ENCODE assay signal across 17 cellular contexts in the genomic region with DNA sequence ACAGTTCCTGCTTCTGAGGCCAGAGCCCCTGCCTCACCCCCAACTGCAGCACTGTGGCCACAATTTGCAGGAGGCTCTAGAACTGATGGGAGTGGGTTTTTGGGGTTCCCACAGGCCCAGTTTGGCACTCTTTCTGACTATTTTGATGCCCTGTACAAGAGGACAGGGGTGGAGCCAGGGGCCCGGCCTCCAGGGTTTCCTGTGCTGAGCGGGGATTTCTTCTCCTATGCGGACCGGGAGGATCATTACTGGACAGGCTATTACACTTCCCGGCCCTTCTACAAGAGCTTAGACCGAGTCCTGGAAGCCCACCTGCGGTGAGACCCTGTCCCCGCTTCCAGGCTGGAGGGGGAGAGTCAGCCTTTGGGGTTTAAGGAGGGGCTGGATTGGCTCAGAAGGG. TPM values are rescaled to one million over a fixed set of nuclear protein-coding genes. Genes with fewer than 3 reads are reported as not detected.
A peak's percentile ranks its signal among the peaks of the same experiment; 100 is the strongest.
DNase-seq lines count a peak whose midpoint lies in the region; ATAC-seq and TF ChIP-seq lines count a peak whose summit lies in the region.
"Had no signal": no experiment of that assay in that cellular context is flagged by ENCODE, and none has a peak within 500 bp of the region (broad histone marks: within the 10 kb centered on the region; RNA-seq: fewer than 3 reads in every experiment).

No MANE protein-coding gene starts in this region.

- peaks cover 23% of the 10 kb centered on the region for H3K36me3 ChIP-seq in mucosa of descending colon (ENCODE audit: low read depth)
- peaks cover 7 to 87% (median 66%) of the 10 kb centered on the region in 3 donors for H3K36me3 ChIP-seq in tibial nerve

- no peaks in the 10 kb centered on the region for H3K27me3 ChIP-seq in tibial nerve

- peaks cover under 1% of the 10 kb centered on the region for H3K27me3 Mint-ChIP-seq in WTC11 (ENCODE audit: low read depth)
- H3K27me3 Mint-ChIP-seq: CD4-positive, alpha-beta T cell had no signal

- no peak for TF ChIP-seq POLR2A in tibial nerve (IDR thresholded peaks at IDR 0.05)

- no peaks in the 10 kb centered on the region for H3K9me3 Mint-ChIP-seq in WTC11
- H3K9me3 Mint-ChIP-seq: CD4-positive, alpha-beta T cell; GM23338; HFFc6 had no signal

- no peak overlapping the region for H3K27ac Mint-ChIP-seq in WTC11
- H3K27ac Mint-ChIP-seq: CD4-positive, alpha-beta T cell; GM23338; HFFc6 had no signal

- no peak overlapping the region for H3K4me3 Mint-ChIP-seq in WTC11
- H3K4me3 Mint-ChIP-seq: CD4-positive, alpha-beta T cell; GM23338; HFFc6 had no signal

- peaks cover under 1% of the 10 kb centered on the region for H3K4me1 ChIP-seq in mucosa of descending colon (ENCODE audit: low read depth)
- peaks cover 0 to 53% (median 35%) of the 10 kb centered on the region in 4 donors for H3K4me1 ChIP-seq in tibial nerve
- H3K4me1 ChIP-seq: A549, Caco-2 had no signal

- 84 to 90% methylated on average over 8 of the region's 8 CpGs for WGBS in tibial nerve, 2 donors

- H3K4me3 ChIP-seq in mucosa of descending colon: no peak overlapping the region
- no peak overlapping the region for H3K4me3 ChIP-seq in tibial nerve
- H3K4me3 ChIP-seq: A549, GM23338 had no signal

- DNase-seq in left cardiac atrium (peak; percentile 10), Right ventricle myocardium inferior (ENCODE audit: missing footprints) (no peak), mucosa of descending colon (peak in 2 of 3 donors; percentile 10 to 17), tibial nerve (ENCODE audit: low spot score in 2 of 2) (no peak), WTC11 (ENCODE audit: low spot score) (no peak), GDM1 (lab: John Stamatoyannopoulos, UW) (no peak)
- DNase-seq: AML-193; Caco-2; CD4-positive, alpha-beta T cell; H7; HFFc6 had no signal

- ATAC-seq in left cardiac atrium (no peak), Right ventricle myocardium inferior (no peak), mucosa of descending colon (no peak), WTC11 (no peak)
- ATAC-seq: GM23338, HCT116 had no signal

- no peaks in the 10 kb centered on the region for H3K4me1 Mint-ChIP-seq in WTC11
- H3K4me1 Mint-ChIP-seq: GM23338 had no signal

- POLR2A ChIA-PET in WTC11 (lab: Charles Lee): no interaction called here

- CTCF ChIA-PET in WTC11 (lab: Charles Lee): interaction anchor here (0.9 to 1.1 kb wide), 2 partner anchors 9 to 22 kb away, joined by 3 to 4 read pairs; a partner anchor contains a TSS

- H3K36me3 Mint-ChIP-seq in WTC11: peaks cover 7% of the 10 kb centered on the region

- TF ChIP-seq CTCF in mucosa of descending colon (IDR thresholded peaks at IDR 0.05): no peak
- TF ChIP-seq CTCF in tibial nerve (IDR thresholded peaks at IDR 0.05): no peak
- TF ChIP-seq CTCF in WTC11 (IDR thresholded peaks at IDR 0.05): no peak

- intact Hi-C loops in left cardiac atrium (cut with DNase I) (no loop called here), Right ventricle myocardium inferior (cut with DNase I) (no loop called here), mucosa of descending colon (cut with DNase I, micrococcal nuclease) (no loop called here)

- H3K9me3 ChIP-seq in mucosa of descending colon (no peaks in the 10 kb centered on the region), tibial nerve (no peaks in the 10 kb centered on the region)
- H3K9me3 ChIP-seq: A549, Caco-2 had no signal

- H3K27ac ChIP-seq in angular gyrus (ENCODE audit: low read depth, low read length): peak overlapping the region; percentile 35
- peak overlapping the region in 3 of 4 donors; percentile 56 to 96 (median 94) for H3K27ac ChIP-seq in tibial nerve
- H3K27ac ChIP-seq: 22Rv1, A549, C4-2B had no signal

- TF ChIP-seq EP300 in tibial nerve (IDR thresholded peaks at IDR 0.05): no peak

TF ChIP-seq in WTC11, 78 proteins besides CTCF, POLR2A, EP300 and RAD21:
- no peak for TF ChIP-seq NFATC4 (CRISPR knock-in tag; IDR thresholded peaks at IDR 0.05)
- TF ChIP-seq, protein P1, sequence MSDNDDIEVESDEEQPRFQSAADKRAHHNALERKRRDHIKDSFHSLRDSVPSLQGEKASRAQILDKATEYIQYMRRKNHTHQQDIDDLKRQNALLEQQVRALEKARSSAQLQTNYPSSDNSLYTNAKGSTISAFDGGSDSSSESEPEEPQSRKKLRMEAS (CRISPR knock-in tag; IDR thresholded peaks at IDR 0.05): no peak

RNA-seq across cellular contexts. Expression of a gene that starts 6.9 kb away (rescaled TPM):
- total RNA-seq in left cardiac atrium (10 to 100 TPM; 79.3 to 83.2 TPM), Right ventricle myocardium inferior (133 TPM), mucosa of descending colon (10 to 100 TPM; 50.9 to 75.8 (median 75.3) TPM), tibial nerve (100 to 1,000 TPM in 3 of 4 donors, 10 to 100 TPM in 1; 83.5 to 178 (median 128) TPM), WTC11 (2021) (27.9 to 31.5 TPM (median 31.0 TPM) in 3 replicates)

RNA-seq across cellular contexts. Expression of a gene that starts 22.4 kb away (rescaled TPM):
- total RNA-seq in left cardiac atrium (10 to 100 TPM; 12.2 to 17.1 TPM), Right ventricle myocardium inferior (18.9 TPM), mucosa of descending colon (10 to 100 TPM; 10.7 to 23.4 (median 15.4) TPM), tibial nerve (10 to 100 TPM; 16.5 to 22.5 (median 18.7) TPM), WTC11 (2021) (16.4 to 23.6 TPM (median 21.7 TPM) in 3 replicates)

RNA-seq across cellular contexts. Expression of a gene that starts 25.1 kb away (rescaled TPM):
- 10 to 100 TPM; 27.3 to 29.5 TPM for total RNA-seq in left cardiac atrium
- total RNA-seq in Right ventricle myocardium inferior: 25.8 TPM
- total RNA-seq in mucosa of descending colon: 10 to 100 TPM; 43.9 to 92.5 (median 54.8) TPM
- total RNA-seq in tibial nerve: 10 to 100 TPM; 47.7 to 64.2 (median 58.4) TPM
- total RNA-seq in WTC11 (2021): 92.1 to 102 TPM (median 101 TPM) in 3 replicates

RNA-seq across cellular contexts. Expression of a gene that starts 25.7 kb away (rescaled TPM):
- total RNA-seq in left cardiac atrium: 10 to 100 TPM; 26.9 to 29.2 TPM
- total RNA-seq in Right ventricle myocardium inferior: 19.3 TPM
- total RNA-seq in mucosa of descending colon: 10 to 100 TPM in 2 of 3 donors, 1 to 10 TPM in 1; 7.9 to 18.6 (median 12.1) TPM
- 100 to 1,000 TPM in 1 of 4 donors, 10 to 100 TPM in 3; 62.0 to 183 (median 72.1) TPM for total RNA-seq in tibial nerve
- total RNA-seq in WTC11 (2021): 9.7 to 10.2 TPM (median 10.0 TPM) in 3 replicates

RNA-seq across cellular contexts. Expression of a gene that starts 41.6 kb away (rescaled TPM):
- 10 to 100 TPM; 57.7 to 78.6 TPM for total RNA-seq in left cardiac atrium
- 51.2 TPM for total RNA-seq in Right ventricle myocardium inferior
- total RNA-seq in mucosa of descending colon: 10 to 100 TPM; 65.9 to 83.4 (median 67.4) TPM
- 10 to 100 TPM; 28.7 to 71.1 (median 42.4) TPM for total RNA-seq in tibial nerve
- 36.8 to 46.3 TPM (median 38.6 TPM) in 3 replicates for total RNA-seq in WTC11 (2021)

Comparison
In these comparisons a context has a peak if more than half of its experiments do, and no peak if none do; other contexts are left out.
1. DNase-seq: peak in left cardiac atrium (single experiment) and mucosa of descending colon (2 of 3); none in Right ventricle myocardium inferior (single experiment), tibial nerve (0 of 2), WTC11 (single experiment) and GDM1 (single experiment).